10 cellular contexts compared by ENCODE assay signal in the genomic region with DNA sequence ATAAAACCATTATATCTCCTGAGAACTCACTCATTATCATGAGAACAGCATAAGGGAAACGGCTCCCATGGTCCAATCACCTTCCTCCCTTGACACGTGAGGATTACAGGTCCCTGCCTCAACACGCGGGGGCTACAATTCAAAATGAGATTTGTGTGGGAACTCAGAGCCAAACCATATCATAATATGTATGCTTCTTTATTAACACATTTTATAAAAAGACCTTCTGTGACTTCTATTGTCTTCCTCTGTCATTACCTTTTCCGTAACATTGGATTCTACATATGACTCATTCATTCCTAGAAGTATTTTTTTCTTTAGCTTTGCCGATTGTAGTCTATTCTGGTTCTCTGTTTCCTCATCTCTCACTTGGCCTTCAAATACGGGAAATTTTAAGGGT.
"Had no signal": no experiment of that assay in that cellular context is flagged by ENCODE, and none has a peak within 500 bp of the region (broad histone marks: within the 10 kb centered on the region; RNA-seq: fewer than 3 reads in every experiment).

No MANE protein-coding gene starts in this region.

- DNase-seq: GM23248, GOT3, H7, H9, HCEC 1CT, HFFc6 had no signal

- H2AFZ ChIP-seq: GM23248 had no signal

- ATAC-seq: HCT116 had no signal

- H3K4me3 Mint-ChIP-seq: H9, HFFc6 had no signal

- H3K9me3 Mint-ChIP-seq: H9 had no signal

- H3K9ac ChIP-seq: GM23248 had no signal

- H3K4me3 ChIP-seq: GM23248, HAP-1 had no signal

- H3K27ac Mint-ChIP-seq: H9, HFFc6 had no signal

- FAIRE-seq: H1, H54 had no signal

- H3K9me3 ChIP-seq: HAP-1 had no signal

- H3K27ac ChIP-seq: GM23248 had no signal

- H3K36me3 ChIP-seq: HAP-1 had no signal
